Comparison of ENCODE assay signal across 28 cellular contexts in genomic region chr16:69601250-69601649, GRCh38.
"Had no signal": no experiment of that assay in that cellular context is flagged by ENCODE, and none has a peak within 500 bp of the region (broad histone marks: within the 10 kb centered on the region; RNA-seq: fewer than 3 reads in every experiment).

No MANE protein-coding gene starts in this region.

- FAIRE-seq: colon, endometrium, endothelial cell of umbilical vein, frontal cortex had no signal

- DNase-seq: colonic mucosa; cortex of kidney; dermis blood vessel endothelial cell; dorsolateral prefrontal cortex; effector CD4-positive, alpha-beta T cell; effector CD8-positive, alpha-beta T cell; effector memory CD4-positive, alpha-beta T cell; effector memory CD8-positive, alpha-beta T cell; endodermal cell; erythroblast; esophagus squamous epithelium; foreskin fibroblast; foreskin keratinocyte; foreskin melanocyte; gastrocnemius medialis; glutamatergic neuron; head of caudate nucleus; heart left ventricle; heart right ventricle had no signal

- H3K27ac ChIP-seq: colonic mucosa, coronary artery, dorsolateral prefrontal cortex, epithelial cell of prostate, esophagus muscularis mucosa, esophagus squamous epithelium, foreskin keratinocyte, gastrocnemius medialis, gastroesophageal sphincter, heart left ventricle, heart right ventricle had no signal

- H3K4me3 ChIP-seq: colonic mucosa, coronary artery, dorsolateral prefrontal cortex, esophagus muscularis mucosa, esophagus squamous epithelium, gastrocnemius medialis, gastroesophageal sphincter, heart left ventricle, heart right ventricle had no signal

- ATAC-seq: effector memory CD8-positive, alpha-beta T cell; esophagus mucosa; foreskin keratinocyte; gastrocnemius medialis; gastroesophageal sphincter; heart left ventricle; heart right ventricle had no signal

- H3K27me3 ChIP-seq: colonic mucosa, dorsolateral prefrontal cortex, esophagus muscularis mucosa, esophagus squamous epithelium, foreskin keratinocyte, gastrocnemius medialis, gastroesophageal sphincter, heart left ventricle, heart right ventricle had no signal

- H3K9me3 ChIP-seq: colonic mucosa, esophagus muscularis mucosa, esophagus squamous epithelium, gastrocnemius medialis, gastroesophageal sphincter, heart left ventricle, heart right ventricle had no signal

- H3K36me3 ChIP-seq: colonic mucosa, esophagus muscularis mucosa, esophagus squamous epithelium, gastrocnemius medialis, gastroesophageal sphincter, heart left ventricle had no signal
